Comparison of ENCODE assay signal across 12 cellular contexts in genomic region chr17:50058296-50058945, GRCh38. TPM values are rescaled to one million over a fixed set of nuclear protein-coding genes. Genes with fewer than 3 reads are reported as not detected.
DNase-seq lines count a peak whose midpoint lies in the region; TF ChIP-seq lines count a peak whose summit lies in the region.
"Had no signal": no experiment of that assay in that cellular context is flagged by ENCODE, and none has a peak within 500 bp of the region (broad histone marks: within the 10 kb centered on the region; RNA-seq: fewer than 3 reads in every experiment).

No MANE protein-coding gene starts in this region.

- no peak for DNase-seq in CD8-positive, alpha-beta memory T cell
- DNase-seq in adipocyte (ENCODE audit: low read depth) (no peak), immature natural killer cell (no peak), NCI-H1105 treated with DMSO at 0.1 percent for 48 hours (lab: John Stamatoyannopoulos, UW) (no peak), NCI-H748 (lab: John Stamatoyannopoulos, UW; ENCODE audit: unreplicated experiment) (no peak), NCI-H146 treated with DMSO at 0.1 percent for 48 hours (lab: John Stamatoyannopoulos, UW; ENCODE audit: unreplicated experiment) (no peak), GM20000 (ENCODE audit: low spot score) (no peak)
- DNase-seq: caudate nucleus; DND-41; hypothalamus; stimulated activated CD8-positive, alpha-beta memory T cell treated with anti-CD3 and anti-CD28 coated beads, Interleukin-4, amount 100 ng/mL, for 48 hours had no signal

- H3K9me3 Mint-ChIP-seq in CD8-positive, alpha-beta memory T cell = no peaks in the 10 kb centered on the region
- H3K9me3 Mint-ChIP-seq in immature natural killer cell = no peaks in the 10 kb centered on the region

- H3K27me3 Mint-ChIP-seq in CD8-positive, alpha-beta memory T cell = no peaks in the 10 kb centered on the region
- peaks cover 4 to 13% (median 10%) of the 10 kb centered on the region in 3 donors for H3K27me3 Mint-ChIP-seq in immature natural killer cell (ENCODE audit: low read depth in 3 of 3)

- peak overlapping the region; percentile 19 to 96 (median 57) for H3K4me3 Mint-ChIP-seq in CD8-positive, alpha-beta memory T cell
- H3K4me3 Mint-ChIP-seq in immature natural killer cell = peak overlapping the region in 3 of 5 donors; percentile 30 to 75 (median 61)

- H3K4me2 ChIP-seq in skeletal muscle satellite cell (ENCODE audit: low read length) = peak overlapping the region; percentile 94

- H3K27ac Mint-ChIP-seq in CD8-positive, alpha-beta memory T cell = peak overlapping the region in 1 of 8 donors; percentile 23
- H3K27ac Mint-ChIP-seq in immature natural killer cell = no peak overlapping the region

- H3K9me3 ChIP-seq in CD8-positive, alpha-beta memory T cell (ENCODE audit: low read length) = no peaks in the 10 kb centered on the region
- H3K9me3 ChIP-seq in adipocyte (ENCODE audit: control insufficient read depth, low read length) (no peaks in the 10 kb centered on the region), skeletal muscle satellite cell (replicated peaks; ENCODE audit: low read length) (no peaks in the 10 kb centered on the region)

- no peaks in the 10 kb centered on the region for H3K27me3 ChIP-seq in CD8-positive, alpha-beta memory T cell (ENCODE audit: insufficient read depth, low read length, poor library complexity, severe bottlenecking)
- H3K27me3 ChIP-seq in adipocyte (replicated peaks; ENCODE audit: control insufficient read depth, insufficient read depth, low read length) (no peaks in the 10 kb centered on the region), skeletal muscle satellite cell (ENCODE audit: control insufficient read depth, insufficient read depth, low read length) (no peaks in the 10 kb centered on the region)

- peaks cover 18 to 29% (median 25%) of the 10 kb centered on the region in 3 donors for H3K4me1 Mint-ChIP-seq in CD8-positive, alpha-beta memory T cell
- H3K4me1 Mint-ChIP-seq in immature natural killer cell = peaks cover 18 to 24% of the 10 kb centered on the region in 2 donors

- no peak for TF ChIP-seq CTCF in GM20000 (IDR thresholded peaks at IDR 0.05; ENCODE audit: extremely low read depth, missing control alignments)

- H3K9ac ChIP-seq in adipocyte (ENCODE audit: low read length) (peak overlapping the region; percentile 82), skeletal muscle satellite cell (ENCODE audit: low read depth, low read length) (peak overlapping the region; percentile 84)

- no peak overlapping the region for H3K4me3 ChIP-seq in CD8-positive, alpha-beta memory T cell (ENCODE audit: low read length)
- H3K4me3 ChIP-seq in adipocyte (ENCODE audit: low read length) = peak overlapping the region; percentile 81
- H3K4me3 ChIP-seq in skeletal muscle satellite cell (ENCODE audit: low read length) = peak overlapping the region; percentile 75

- CTCF ChIA-PET in CD8-positive, alpha-beta memory T cell (lab: Charles Lee) = interaction anchor here (0.7 to 6.0 kb wide), 3 partner anchors 29 to 36 kb away, joined by 5 to 19 read pairs (median 7); no protein-coding TSS in a partner anchor

- H3K27ac ChIP-seq in CD8-positive, alpha-beta memory T cell (ENCODE audit: low read depth, low read length) = no peak overlapping the region

- H3K36me3 ChIP-seq in CD8-positive, alpha-beta memory T cell (ENCODE audit: insufficient read depth, low read length) = no peaks in the 10 kb centered on the region
- no peaks in the 10 kb centered on the region for H3K36me3 ChIP-seq in adipocyte (ENCODE audit: control insufficient read depth, insufficient read depth, low read length, severe bottlenecking)
- peaks cover 26% of the 10 kb centered on the region for H3K36me3 ChIP-seq in skeletal muscle satellite cell (ENCODE audit: insufficient read depth, low read length)

- peaks cover 10% of the 10 kb centered on the region for H3K4me1 ChIP-seq in CD8-positive, alpha-beta memory T cell (ENCODE audit: insufficient read depth, low read length)
- peaks cover 62% of the 10 kb centered on the region for H3K4me1 ChIP-seq in adipocyte (ENCODE audit: control insufficient read depth, insufficient read depth, low read length)
- H3K4me1 ChIP-seq in skeletal muscle satellite cell (ENCODE audit: control insufficient read depth, insufficient read depth, low read length) = peaks cover 78% of the 10 kb centered on the region

- POLR2A ChIA-PET in CD8-positive, alpha-beta memory T cell (lab: Charles Lee) = no interaction called here

- peaks cover 0 to 11% (median 2%) of the 10 kb centered on the region in 3 donors for H3K36me3 Mint-ChIP-seq in CD8-positive, alpha-beta memory T cell
- no peaks in the 10 kb centered on the region for H3K36me3 Mint-ChIP-seq in immature natural killer cell

RNA-seq across cellular contexts. Expression of gene ITGA3, which starts 2.5 kb away (rescaled TPM):
- total RNA-seq in CD8-positive, alpha-beta memory T cell = 10 to 100 TPM; 11.8 to 12.5 TPM
- polyA plus RNA-seq in CD8-positive, alpha-beta memory T cell = 2.7 TPM
- 1 to 10 TPM in 1 of 3 donors, under 1 TPM in 1, not detected in 1; 0.54 to 1.1 TPM for polyA plus RNA-seq in immature natural killer cell
- 105 and 121 TPM in 2 replicates for total RNA-seq in skeletal muscle satellite cell (2012; rRNA removed)

RNA-seq across cellular contexts. Expression of gene PDK2, which starts 36.7 kb away (rescaled TPM):
- total RNA-seq in CD8-positive, alpha-beta memory T cell = 10 to 100 TPM; 19.5 to 22.4 TPM
- polyA plus RNA-seq in CD8-positive, alpha-beta memory T cell = 41.2 TPM
- polyA plus RNA-seq in immature natural killer cell = 10 to 100 TPM; 36.5 to 54.5 (median 43.8) TPM
- 12.9 and 17.0 TPM in 2 replicates for total RNA-seq in skeletal muscle satellite cell (2012; rRNA removed)
